Comparison of ENCODE assay signal across 30 cellular contexts in genomic region chr2:102850888-102851287, GRCh38.
"Had no signal": no experiment of that assay in that cellular context is flagged by ENCODE, and none has a peak within 500 bp of the region (broad histone marks: within the 10 kb centered on the region; RNA-seq: fewer than 3 reads in every experiment).

No MANE protein-coding gene starts in this region.

- H2AFZ ChIP-seq: parathyroid adenoma had no signal

- H3K4me3 ChIP-seq: ovary, psoas muscle, right lobe of liver, sigmoid colon, stomach, thoracic aorta, thyroid gland, tibial nerve, upper lobe of left lung, vagina had no signal

- H3K4me1 Mint-ChIP-seq: naive thymus-derived CD8-positive, alpha-beta T cell; stimulated activated effector memory CD8-positive, alpha-beta T cell treated with anti-CD3 and anti-CD28 coated beads, Interleukin-12 subunit alpha, Interleukin-12 subunit beta, amount 100 ng/mL, for 72 hours; stimulated activated naive B cell treated with anti-CD40 and anti-IgM and Interleukin-4, amounts not matched to agents 10 μg/mL and 1 μg/mL and 100 μg/mL, for 72 hours had no signal

- H3K27ac Mint-ChIP-seq: naive thymus-derived CD8-positive, alpha-beta T cell; natural killer cell treated with Interleukin-12 subunit alpha and Interleukin-12 subunit beta and Interleukin-15 and Interleukin-18, amount 100 ng/mL, for 72 hours; nephron progenitor cell; progenitor cell of endocrine pancreas; stimulated activated effector memory CD8-positive, alpha-beta T cell treated with anti-CD3 and anti-CD28 coated beads, Interleukin-12 subunit alpha, Interleukin-12 subunit beta, amount 100 ng/mL, for 72 hours; stimulated activated naive B cell treated with anti-CD40 and anti-IgM and Interleukin-4, amounts not matched to agents 10 μg/mL and 1 μg/mL and 100 μg/mL, for 72 hours; stimulated activated naive CD8-positive, alpha-beta T cell treated with anti-CD3 and anti-CD28 coated beads, Interleukin-15, Interleukin-2, amounts not matched to agents 100 ng/mL and 50 ng/mL, for 24 hours had no signal

- H3K27me3 ChIP-seq: ovary, thyroid gland, upper lobe of left lung, vagina had no signal

- H3K4me1 ChIP-seq: parathyroid adenoma, psoas muscle, right lobe of liver, vagina had no signal

- ATAC-seq: naive thymus-derived CD8-positive, alpha-beta T cell; natural killer cell treated with Interleukin-12 subunit alpha and Interleukin-12 subunit beta and Interleukin-15 and Interleukin-18, amount 100 ng/mL, for 72 hours; psoas muscle; right cardiac atrium; right lobe of liver; stimulated activated effector memory CD8-positive, alpha-beta T cell treated with anti-CD3 and anti-CD28 coated beads, Interleukin-12 subunit alpha, Interleukin-12 subunit beta, amount 100 ng/mL, for 72 hours; stimulated activated naive B cell treated with anti-CD40 and anti-IgM and Interleukin-4, amounts not matched to agents 10 μg/mL and 1 μg/mL and 100 μg/mL, for 72 hours had no signal

- H3K9me3 Mint-ChIP-seq: natural killer cell treated with Interleukin-12 subunit alpha and Interleukin-12 subunit beta and Interleukin-15 and Interleukin-18, amount 100 ng/mL, for 72 hours; stimulated activated effector memory CD8-positive, alpha-beta T cell treated with anti-CD3 and anti-CD28 coated beads, Interleukin-12 subunit alpha, Interleukin-12 subunit beta, amount 100 ng/mL, for 72 hours had no signal

- H3K27ac ChIP-seq: ovary, parathyroid adenoma, psoas muscle, right lobe of liver, stomach, thoracic aorta, thyroid gland, tibial nerve, upper lobe of left lung, vagina had no signal

- H3K36me3 ChIP-seq: ovary, right lobe of liver, sigmoid colon, stomach, thoracic aorta, thyroid gland, tibial nerve, upper lobe of left lung, vagina had no signal

- DNase-seq: naive thymus-derived CD8-positive, alpha-beta T cell; nephron progenitor cell; occipital lobe; ovary; posterior cingulate gyrus; psoas muscle; right cardiac atrium; right lobe of liver; sigmoid colon; small intestine; stimulated activated CD4-positive, alpha-beta T cell treated with anti-CD3 and anti-CD28 coated beads, Interleukin-15, amount 100 ng/mL, for 24 hours; stimulated activated CD4-positive, alpha-beta T cell treated with anti-CD3 and anti-CD28 coated beads, Interleukin-2, amount 100 ng/mL, for 24 hours; stimulated activated CD4-positive, alpha-beta T cell treated with anti-CD3 and anti-CD28 coated beads, Interleukin-2, amount 100 ng/mL, for 48 hours; stimulated activated CD4-positive, alpha-beta T cell treated with anti-CD3 and anti-CD28 coated beads, Interleukin-4, amount 100 ng/mL, for 24 hours; stimulated activated naive B cell treated with anti-CD40 and anti-IgM and Interleukin-4, amounts not matched to agents 10 μg/mL and 1 μg/mL and 100 μg/mL, for 72 hours; stimulated activated naive CD4-positive, alpha-beta T cell treated with Interleukin-2 at 50 U/mL for 16 hours; stomach; thyroid gland; trophoblast cell had no signal

- H3K9ac ChIP-seq: parathyroid adenoma had no signal

- H3K36me3 Mint-ChIP-seq: stimulated activated effector memory CD8-positive, alpha-beta T cell treated with anti-CD3 and anti-CD28 coated beads, Interleukin-12 subunit alpha, Interleukin-12 subunit beta, amount 100 ng/mL, for 72 hours had no signal

- H3K4me3 Mint-ChIP-seq: naive thymus-derived CD8-positive, alpha-beta T cell; natural killer cell treated with Interleukin-12 subunit alpha and Interleukin-12 subunit beta and Interleukin-15 and Interleukin-18, amount 100 ng/mL, for 72 hours; nephron progenitor cell; neural crest cell; stimulated activated effector memory CD8-positive, alpha-beta T cell treated with anti-CD3 and anti-CD28 coated beads, Interleukin-12 subunit alpha, Interleukin-12 subunit beta, amount 100 ng/mL, for 72 hours; stimulated activated naive B cell treated with anti-CD40 and anti-IgM and Interleukin-4, amounts not matched to agents 10 μg/mL and 1 μg/mL and 100 μg/mL, for 72 hours; stimulated activated naive CD8-positive, alpha-beta T cell treated with anti-CD3 and anti-CD28 coated beads, Interleukin-15, Interleukin-2, amounts not matched to agents 100 ng/mL and 50 ng/mL, for 24 hours had no signal

- FAIRE-seq: small intestine, urothelium cell line had no signal

- H3K27me3 Mint-ChIP-seq: progenitor cell of endocrine pancreas had no signal

- H3K79me2 ChIP-seq: parathyroid adenoma had no signal

- H3K9me3 ChIP-seq: ovary, psoas muscle, right lobe of liver, sigmoid colon, stomach, thoracic aorta, thyroid gland, tibial nerve, upper lobe of left lung, vagina had no signal
